20 cellular contexts compared by ENCODE assay signal in the genomic region with DNA sequence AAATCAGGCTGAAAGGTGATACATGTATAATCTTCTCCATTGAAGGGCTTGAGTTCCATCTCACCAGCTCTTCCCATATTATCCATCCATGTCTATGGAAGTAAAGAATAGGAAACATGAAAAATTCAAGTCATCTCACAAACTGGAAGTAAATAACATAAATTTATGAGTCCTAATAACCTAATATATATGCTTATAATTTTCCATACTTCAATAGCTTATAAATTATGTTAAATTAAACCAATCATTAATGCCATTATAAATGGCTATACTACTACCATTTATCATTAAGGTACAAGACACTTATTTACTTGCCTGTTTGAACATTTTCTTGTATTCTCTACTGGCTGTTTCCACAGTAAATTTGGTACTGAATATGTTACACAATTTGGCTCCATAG. TPM values are rescaled to one million over a fixed set of nuclear protein-coding genes. Genes with fewer than 3 reads are reported as not detected.
"Had no signal": no experiment of that assay in that cellular context is flagged by ENCODE, and none has a peak within 500 bp of the region (broad histone marks: within the 10 kb centered on the region; RNA-seq: fewer than 3 reads in every experiment).

No MANE protein-coding gene starts in this region.

- H3K9me3 ChIP-seq: esophagus squamous epithelium, gastroesophageal sphincter, mucosa of descending colon, ovary, right atrium auricular region, suprapubic skin, tibial artery, upper lobe of left lung, uterus had no signal

- H3K36me3 Mint-ChIP-seq: naive thymus-derived CD8-positive, alpha-beta T cell had no signal

- H3K36me3 ChIP-seq: esophagus squamous epithelium, gastroesophageal sphincter, ovary, right atrium auricular region, suprapubic skin, tibial artery, upper lobe of left lung, uterus had no signal

- DNase-seq: dermis blood vessel endothelial cell; esophagus squamous epithelium; foreskin fibroblast; glutamatergic neuron; islet precursor cell; mucosa of descending colon; naive thymus-derived CD8-positive, alpha-beta T cell; ovary; small intestine; stimulated activated CD4-positive, alpha-beta T cell treated with anti-CD3 and anti-CD28 coated beads, Interleukin-12 subunit alpha, Interleukin-12 subunit beta, amount 100 ng/mL, for 4 hours; stimulated activated naive CD4-positive, alpha-beta T cell; tibial artery; upper lobe of left lung; uterus had no signal

- H3K27ac ChIP-seq: esophagus squamous epithelium, gastroesophageal sphincter, ovary, right atrium auricular region, suprapubic skin, tibial artery, upper lobe of left lung, uterus had no signal

- H3K4me3 Mint-ChIP-seq: naive thymus-derived CD8-positive, alpha-beta T cell had no signal

- H3K27ac Mint-ChIP-seq: naive thymus-derived CD8-positive, alpha-beta T cell had no signal

- H3K4me3 ChIP-seq: esophagus squamous epithelium, gastroesophageal sphincter, mucosa of descending colon, ovary, right atrium auricular region, suprapubic skin, tibial artery, upper lobe of left lung, uterus had no signal

- H3K9me3 Mint-ChIP-seq: naive thymus-derived CD8-positive, alpha-beta T cell had no signal

- H3K27me3 ChIP-seq: ovary, right atrium auricular region, suprapubic skin, upper lobe of left lung, uterus had no signal

RNA-seq across cellular contexts. Expression of gene GJD3, which starts 48.3 kb away (rescaled TPM):
- total RNA-seq: epithelial cell of proximal tubule; lower leg skin; naive thymus-derived CD8-positive, alpha-beta T cell had no signal
- polyA plus RNA-seq: naive thymus-derived CD8-positive, alpha-beta T cell; neural cell had no signal
